In genomic region chr2:157786663-157787363, GRCh38 we compare ENCODE assay signal across 1 cellular context.
TF ChIP-seq lines count a peak whose summit lies in the region.

No MANE protein-coding gene starts in this region.

TF ChIP-seq in K562, 482 proteins besides CTCF, POLR2A, EP300 and RAD21 (continued from another document and continues in another):
- no peak for TF ChIP-seq SFPQ (IDR thresholded peaks at IDR 0.05; ENCODE audit: low read depth, low read length)
- TF ChIP-seq CHD1 (IDR thresholded peaks at IDR 0.05; ENCODE audit: low read length): no peak
- no peak for TF ChIP-seq KAT2B (IDR thresholded peaks at IDR 0.05; ENCODE audit: low read depth, low read length)
- TF ChIP-seq ZC3H8 (IDR thresholded peaks at IDR 0.05): 0 out of 2 replicates have a peak, but pooled peaks have one; percentile 18
- TF ChIP-seq LEF1 (IDR thresholded peaks at IDR 0.05): peak; percentile 95
- no peak for TF ChIP-seq HIVEP1 (CRISPR knock-in tag; IDR thresholded peaks at IDR 0.05)
- peak in 1 of 2 experiments; percentile 82; a peak in 3 of 4 replicates for TF ChIP-seq TEAD1 (CRISPR knock-in tag; IDR thresholded peaks at IDR 0.05)
- peak; percentile 61; the same call in 1 of the 2 replicates for TF ChIP-seq ZSCAN32 (CRISPR knock-in tag; IDR thresholded peaks at IDR 0.05)
- no peak for TF ChIP-seq E2F6 (IDR thresholded peaks at IDR 0.05; ENCODE audit: borderline replicate concordance in 1 of 2, extremely low read depth in 1 of 2, insufficient read depth in 1 of 2, insufficient read length in 1 of 2, low read depth in 1 of 2, low read length in 1 of 2, poor library complexity in 1 of 2, severe bottlenecking in 1 of 2)
- TF ChIP-seq PRMT5 (CRISPR knock-in tag; IDR thresholded peaks at IDR 0.05): no peak
- TF ChIP-seq ZNF830 (CRISPR knock-in tag; IDR thresholded peaks at IDR 0.05): no peak
- peak; percentile 40 for TF ChIP-seq RBBP5 (IDR thresholded peaks at IDR 0.05; ENCODE audit: borderline replicate concordance, insufficient read depth, low read length, poor library complexity, severe bottlenecking)
- no peak for TF ChIP-seq SMAD2 (IDR thresholded peaks at IDR 0.05; ENCODE audit: low read depth, low read length)
- TF ChIP-seq ZNF217 (CRISPR knock-in tag; IDR thresholded peaks at IDR 0.05): no peak
- no peak for TF ChIP-seq SNIP1 (IDR thresholded peaks at IDR 0.05; ENCODE audit: low read depth)
- peak; percentile 89 for TF ChIP-seq C11orf30 (IDR thresholded peaks at IDR 0.05; ENCODE audit: low read depth)
- no peak for TF ChIP-seq ZBTB26 (CRISPR knock-in tag; IDR thresholded peaks at IDR 0.05)
- TF ChIP-seq CEBPG (CRISPR knock-in tag; IDR thresholded peaks at IDR 0.05): peak; percentile 94
- TF ChIP-seq CEBPG (tag; conservative IDR thresholded peaks at IDR 0.05 in 1 of 2, IDR thresholded peaks at IDR 0.05 in 1 of 2): peak; percentile 96 to 99
- peak; percentile 28; the same call in 1 of the 2 replicates for TF ChIP-seq HCFC1 (IDR thresholded peaks at IDR 0.05; ENCODE audit: low read depth, low read length)
- TF ChIP-seq BRF1 (IDR thresholded peaks at IDR 0.05; ENCODE audit: borderline replicate concordance, extremely low read depth, insufficient read length): no peak
- TF ChIP-seq KDM1A (IDR thresholded peaks at IDR 0.05): peak; percentile 36 to 72; a peak in 3 of 4 replicates
- no peak; the same call in 1 of the 2 replicates for TF ChIP-seq CREB3 (tag; conservative IDR thresholded peaks at IDR 0.05; ENCODE audit: low read depth)
- TF ChIP-seq BRF2 (IDR thresholded peaks at IDR 0.05; ENCODE audit: borderline replicate concordance, insufficient read depth, insufficient read length): no peak
- peak; percentile 99 for TF ChIP-seq SMARCA4 (IDR thresholded peaks at IDR 0.05)
- no peak for TF ChIP-seq ESRRB (CRISPR knock-in tag; IDR thresholded peaks at IDR 0.05; ENCODE audit: borderline replicate concordance)
- peak; percentile 60; the same call in 1 of the 2 replicates for TF ChIP-seq RB1 (IDR thresholded peaks at IDR 0.05; ENCODE audit: low read depth)
- TF ChIP-seq HDAC3 (IDR thresholded peaks at IDR 0.05; ENCODE audit: borderline replicate concordance, partially characterized antibody): peak; percentile 88
- TF ChIP-seq MXI1 (IDR thresholded peaks at IDR 0.05; ENCODE audit: low read depth, low read length): no peak
- no peak for TF ChIP-seq ZNF780A (CRISPR knock-in tag; IDR thresholded peaks at IDR 0.05)
- TF ChIP-seq BACH1 (tag; IDR thresholded peaks at IDR 0.05): peak; percentile 7; the same call in 1 of the 2 replicates
- TF ChIP-seq TEAD2 (tag; IDR thresholded peaks at IDR 0.05): 0 out of 2 replicates have a peak, but pooled peaks have one; percentile 3
- TF ChIP-seq PRPF4 (IDR thresholded peaks at IDR 0.05; ENCODE audit: insufficient read depth, low read depth, low read length, poor library complexity, severe bottlenecking): no peak
- TF ChIP-seq HNRNPH1 (optimal IDR thresholded peaks at IDR 0.05; ENCODE audit: low read depth, low read length): no peak
- no peak for TF ChIP-seq SNAPC5 (CRISPR knock-in tag; IDR thresholded peaks at IDR 0.05)
- TF ChIP-seq PTTG1 (tag; IDR thresholded peaks at IDR 0.05; ENCODE audit: low read depth): no peak
- TF ChIP-seq HES1 (IDR thresholded peaks at IDR 0.05; ENCODE audit: low read depth): peak; percentile 70
- TF ChIP-seq PHF8 (IDR thresholded peaks at IDR 0.05; ENCODE audit: borderline replicate concordance, low read length): no peak
- TF ChIP-seq POU5F1 (IDR thresholded peaks at IDR 0.05; ENCODE audit: borderline replicate concordance, low read depth, low read length, partially characterized antibody): no peak
- TF ChIP-seq XRCC5 (IDR thresholded peaks at IDR 0.05; ENCODE audit: low read depth, low read length): no peak
- TF ChIP-seq RAD51 (IDR thresholded peaks at IDR 0.05; ENCODE audit: borderline replicate concordance, low read depth): peak; percentile 43; the same call in 1 of the 2 replicates
- TF ChIP-seq SIRT6 (IDR thresholded peaks at IDR 0.05; ENCODE audit: low read depth, low read length): no peak
- TF ChIP-seq NCOA2 (IDR thresholded peaks at IDR 0.05; ENCODE audit: partially characterized antibody in 2 of 2): no peak
- no peak for TF ChIP-seq HDAC8 (tag; IDR thresholded peaks at IDR 0.05)
- peak; percentile 54; the same call in 1 of the 2 replicates for TF ChIP-seq THRB (CRISPR knock-in tag; conservative IDR thresholded peaks at IDR 0.05)
- TF ChIP-seq U2AF2 (optimal IDR thresholded peaks at IDR 0.05; ENCODE audit: low read depth, low read length): no peak
- no peak for TF ChIP-seq GTF2F1 (IDR thresholded peaks at IDR 0.05; ENCODE audit: low read depth, low read length)
- no peak for TF ChIP-seq TOE1 (IDR thresholded peaks at IDR 0.05; ENCODE audit: borderline replicate concordance)
- TF ChIP-seq TOE1 (CRISPR knock-in tag; IDR thresholded peaks at IDR 0.05; ENCODE audit: borderline replicate concordance, low read depth): no peak
- TF ChIP-seq PURB (CRISPR knock-in tag; IDR thresholded peaks at IDR 0.05; ENCODE audit: low read depth): no peak
- no peak for TF ChIP-seq ZFP91 (CRISPR knock-in tag; IDR thresholded peaks at IDR 0.05)
- TF ChIP-seq TRIM25 (IDR thresholded peaks at IDR 0.05; ENCODE audit: borderline replicate concordance): no peak
- no peak for TF ChIP-seq FOXO4 (CRISPR knock-in tag; IDR thresholded peaks at IDR 0.05)
- no peak for TF ChIP-seq HOMEZ (CRISPR knock-in tag; IDR thresholded peaks at IDR 0.05)
- no peak for TF ChIP-seq ZNF77 (CRISPR knock-in tag; IDR thresholded peaks at IDR 0.05)
